27 cellular contexts compared by ENCODE assay signal in the genomic region with DNA sequence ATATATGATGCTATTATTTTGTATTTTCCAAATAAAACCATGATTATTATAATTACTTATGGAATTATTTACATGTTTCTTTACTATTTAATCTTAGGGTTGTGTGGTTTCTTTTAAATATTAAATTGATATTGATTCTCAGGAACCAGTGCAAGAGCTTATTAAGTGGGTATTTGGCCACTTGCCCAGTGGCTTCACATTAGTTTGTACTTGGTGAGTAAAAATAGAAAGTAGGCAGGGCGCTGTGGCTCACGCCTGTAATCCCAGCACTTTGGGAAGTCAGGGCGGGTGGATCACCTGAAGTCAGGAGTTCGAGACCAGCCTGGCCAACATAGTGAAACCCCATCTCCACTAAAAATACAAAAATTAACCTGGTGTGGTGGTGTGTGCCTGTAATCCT.
DNase-seq lines count a peak whose midpoint lies in the region; ATAC-seq and TF ChIP-seq lines count a peak whose summit lies in the region.
"Had no signal": no experiment of that assay in that cellular context is flagged by ENCODE, and none has a peak within 500 bp of the region (broad histone marks: within the 10 kb centered on the region; RNA-seq: fewer than 3 reads in every experiment).

No MANE protein-coding gene starts in this region.

- H3K36me3 Mint-ChIP-seq in Calu3 (ENCODE audit: insufficient read depth, unreplicated experiment): peaks cover 5% of the 10 kb centered on the region
- H3K36me3 Mint-ChIP-seq: CD4-positive, alpha-beta memory T cell; T-cell had no signal

- no peaks in the 10 kb centered on the region for H3K4me1 ChIP-seq in aorta (ENCODE audit: control insufficient read depth in 1 of 2, insufficient read depth in 2 of 2, low read length in 2 of 2)
- H3K4me1 ChIP-seq: A549, Caco-2 had no signal

- ATAC-seq in HG03469 (IDR thresholded peaks at IDR 0.05; ENCODE audit: unreplicated experiment): no peak
- no peak for ATAC-seq in aorta (ENCODE audit: low FRiP score)
- ATAC-seq: A549, T-cell had no signal

- WGBS in aorta, 2 donors: 66 to 74% methylated on average over 4 of the region's 4 CpGs

- BruUV-seq in Calu3 (replicated peaks; lab: Mats Ljungman, UMichigan): no TSS peak

- no peak overlapping the region for H3K4me3 ChIP-seq in aorta (ENCODE audit: low read length in 2 of 2)
- H3K4me3 ChIP-seq: A549 had no signal

- CTCF ChIA-PET in Calu3 (lab: Charles Lee): interaction anchor here (0.6 to 0.8 kb wide), 3 partner anchors 12 to 106 kb away, joined by 3 read pairs; no protein-coding TSS in a partner anchor

- DNase-seq in NCI-H2227 (lab: John Stamatoyannopoulos, UW; ENCODE audit: unreplicated experiment) (peak; percentile 18), NCI-H2227 treated with DMSO at 0.1 percent for 48 hours (lab: John Stamatoyannopoulos, UW) (no peak), Calu3 (peak; percentile 78), NCI-H446 treated with DMSO at 0.1 percent for 48 hours (lab: John Stamatoyannopoulos, UW) (peak; percentile 12), myocyte (ENCODE audit: low read depth) (peak; percentile 14), aorta (no peak)
- DNase-seq: AML-193; C1 segment of cervical spinal cord; Caco-2; CD4-positive, alpha-beta memory T cell; DMS153; DND-41; HCEC 1CT; MM.1S; NCI-H1048; NCI-H1694; NCI-H2029 treated with DMSO at 0.1 percent for 48 hours; NCI-H2171 treated with DMSO at 0.1 percent for 48 hours; NCI-H526; RPMI8226; SHP77; T-cell had no signal

- no peaks in the 10 kb centered on the region for H3K27me3 ChIP-seq in aorta (ENCODE audit: control insufficient read depth in 1 of 2, insufficient read depth in 2 of 2, low read length in 1 of 2)

- no peaks in the 10 kb centered on the region for H3K9me3 ChIP-seq in aorta (ENCODE audit: control insufficient read depth, low read length)
- H3K9me3 ChIP-seq: A549, Caco-2 had no signal

- H3K27ac Mint-ChIP-seq in Calu3 (ENCODE audit: unreplicated experiment): no peak overlapping the region
- H3K27ac Mint-ChIP-seq: CD4-positive, alpha-beta memory T cell; IgD-negative memory B cell; T-cell had no signal

- H3K4me1 Mint-ChIP-seq in Calu3 (ENCODE audit: low read depth, unreplicated experiment): peaks cover 13% of the 10 kb centered on the region
- H3K4me1 Mint-ChIP-seq: CD4-positive, alpha-beta memory T cell; T-cell had no signal

- H3K36me3 ChIP-seq in aorta (ENCODE audit: control insufficient read depth in 1 of 2, insufficient read depth in 2 of 2, low read length in 1 of 2): no peaks in the 10 kb centered on the region

- H3K27me3 Mint-ChIP-seq in Calu3 (ENCODE audit: unreplicated experiment): no peaks in the 10 kb centered on the region
- H3K27me3 Mint-ChIP-seq: IgD-negative memory B cell, T-cell had no signal

- H3K4me3 Mint-ChIP-seq in Calu3 (ENCODE audit: low read depth, unreplicated experiment): no peak overlapping the region
- H3K4me3 Mint-ChIP-seq: CD4-positive, alpha-beta memory T cell; IgD-negative memory B cell; T-cell had no signal

- no peaks in the 10 kb centered on the region for H3K9me3 Mint-ChIP-seq in Calu3 (ENCODE audit: low read depth, unreplicated experiment)

- intact Hi-C loops in Calu3 (cut with micrococcal nuclease; ENCODE audit: unreplicated experiment): no loop called here
- intact Hi-C loops in aorta (cut with DNase I): no loop called here

- no peak for TF ChIP-seq CTCF in Calu3 (IDR thresholded peaks at IDR 0.05; ENCODE audit: unreplicated experiment)

- H3K27ac ChIP-seq in aorta (ENCODE audit: low read depth in 1 of 2, low read length in 2 of 2): no peak overlapping the region
- H3K27ac ChIP-seq: A549, HL-60, KMS-11 had no signal

Comparison
In these comparisons a context has a peak if more than half of its experiments do, and no peak if none do; other contexts are left out.
1. DNase-seq: peak in NCI-H2227 (single experiment), Calu3 (single experiment), NCI-H446 treated with DMSO at 0.1 percent for 48 hours (single experiment) and myocyte (single experiment); none in NCI-H2227 treated with DMSO at 0.1 percent for 48 hours (single experiment) and aorta (0 of 2).